ENCODE assay signal across 22 cellular contexts in the genomic region with DNA sequence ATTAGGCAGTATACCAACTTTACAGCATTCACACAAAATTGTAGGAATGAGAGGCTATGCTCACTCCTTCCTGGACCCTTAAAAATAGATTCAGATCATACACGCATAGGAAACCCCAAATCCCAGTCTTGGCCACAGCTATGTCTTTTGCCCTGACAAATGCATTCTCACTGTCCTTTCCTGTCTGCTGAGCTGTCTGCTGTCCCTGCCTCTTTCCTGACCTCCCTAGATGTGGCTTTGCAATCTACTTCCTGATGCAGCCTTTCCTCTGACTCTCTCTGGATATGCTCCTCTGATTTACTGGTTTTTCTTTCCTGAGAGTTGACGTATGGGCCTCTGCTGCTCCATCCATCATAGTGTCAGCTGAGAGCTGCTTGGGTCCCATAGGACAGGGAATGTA. TPM values are rescaled to one million over a fixed set of nuclear protein-coding genes. Genes with fewer than 3 reads are reported as not detected.
"Had no signal": no experiment of that assay in that cellular context is flagged by ENCODE, and none has a peak within 500 bp of the region (broad histone marks: within the 10 kb centered on the region; RNA-seq: fewer than 3 reads in every experiment).

No MANE protein-coding gene starts in this region.

- H3K27me3 ChIP-seq: ascending aorta, esophagus squamous epithelium, left lung, ovary, spleen, testis had no signal

- H3K36me3 ChIP-seq: ascending aorta, esophagus squamous epithelium, left lung, ovary, spleen had no signal

- H3K9me3 Mint-ChIP-seq: T-helper 2 cell treated with Interferon-gamma antibody and Interleukin-4, amounts not matched to agents 5 μg/mL and 100 μg/mL, for 36 hours; type B pancreatic cell had no signal

- H3K27ac ChIP-seq: ascending aorta, esophagus squamous epithelium, left lung, ovary, psoas muscle, spleen, testis had no signal

- H3K4me1 Mint-ChIP-seq: activated naive CD4-positive, alpha-beta T cell treated with anti-CD3 and anti-CD28 coated beads, Interleukin-2, amount 50 U/mL, for 24 hours; stimulated activated memory B cell treated with anti-CD40 and anti-IgM and Interleukin-4, amounts not matched to agents 10 μg/mL and 1 μg/mL and 100 μg/mL, for 72 hours had no signal

- ATAC-seq: left lung; psoas muscle; sciatic nerve; stimulated activated memory B cell treated with anti-CD40 and anti-IgM and Interleukin-4, amounts not matched to agents 10 μg/mL and 1 μg/mL and 100 μg/mL, for 72 hours had no signal

- H3K27me3 Mint-ChIP-seq: stimulated activated memory B cell treated with anti-CD40 and anti-IgM and Interleukin-4, amounts not matched to agents 10 μg/mL and 1 μg/mL and 100 μg/mL, for 72 hours had no signal

- FAIRE-seq: bronchial epithelial cell, keratinocyte, TTC549 had no signal

- H3K4me1 ChIP-seq: ascending aorta, esophagus squamous epithelium, left lung, psoas muscle, spleen, testis had no signal

- H3K9me3 ChIP-seq: esophagus squamous epithelium, ovary, testis had no signal

- H3K4me3 Mint-ChIP-seq: activated naive CD4-positive, alpha-beta T cell treated with anti-CD3 and anti-CD28 coated beads, Interleukin-2, amount 50 U/mL, for 24 hours; stimulated activated memory B cell treated with anti-CD40 and anti-IgM and Interleukin-4, amounts not matched to agents 10 μg/mL and 1 μg/mL and 100 μg/mL, for 72 hours; T-helper 2 cell treated with Interferon-gamma antibody and Interleukin-4, amounts not matched to agents 5 μg/mL and 100 μg/mL, for 36 hours; type B pancreatic cell had no signal

- H3K27ac Mint-ChIP-seq: activated naive CD4-positive, alpha-beta T cell treated with anti-CD3 and anti-CD28 coated beads, Interleukin-2, amount 50 U/mL, for 24 hours; stimulated activated memory B cell treated with anti-CD40 and anti-IgM and Interleukin-4, amounts not matched to agents 10 μg/mL and 1 μg/mL and 100 μg/mL, for 72 hours; T-helper 2 cell treated with Interferon-gamma antibody and Interleukin-4, amounts not matched to agents 5 μg/mL and 100 μg/mL, for 36 hours; type B pancreatic cell had no signal

- H3K36me3 Mint-ChIP-seq: activated naive CD4-positive, alpha-beta T cell treated with anti-CD3 and anti-CD28 coated beads, Interleukin-2, amount 50 U/mL, for 24 hours; stimulated activated memory B cell treated with anti-CD40 and anti-IgM and Interleukin-4, amounts not matched to agents 10 μg/mL and 1 μg/mL and 100 μg/mL, for 72 hours; type B pancreatic cell had no signal

- H3K4me3 ChIP-seq: ascending aorta, esophagus squamous epithelium, left lung, ovary, psoas muscle, spleen, testis had no signal

- DNase-seq: activated CD4-positive, alpha-beta T cell treated with anti-CD3 and anti-CD28 coated beads, Interleukin-2, amount 50 U/mL, for 4 hours; activated gamma-delta T cell; cerebellar nuclear complex; cortex of kidney; esophagus squamous epithelium; left lung; midbrain; ovary; psoas muscle; spleen; stimulated activated CD4-positive, alpha-beta T cell treated with anti-CD3 and anti-CD28 coated beads, Interleukin-4, amount 100 ng/mL, for 4 hours; testis had no signal

RNA-seq across cellular contexts. Expression of gene SLC35F3, which starts 59.8 kb away (rescaled TPM):
- total RNA-seq: lung microvascular endothelial cell, sciatic nerve had no signal
